15 cellular contexts compared by ENCODE assay signal in genomic region chr4:186878203-186878800, GRCh38.
DNase-seq lines count a peak whose midpoint lies in the region; ATAC-seq and TF ChIP-seq lines count a peak whose summit lies in the region.
"Had no signal": no experiment of that assay in that cellular context is flagged by ENCODE, and none has a peak within 500 bp of the region (broad histone marks: within the 10 kb centered on the region; RNA-seq: fewer than 3 reads in every experiment).

No MANE protein-coding gene starts in this region.

- no peak for TF ChIP-seq POLR2A in esophagus muscularis mucosa (IDR thresholded peaks at IDR 0.05; ENCODE audit: low read depth)

- no peak for TF ChIP-seq EP300 in esophagus muscularis mucosa (IDR thresholded peaks at IDR 0.05)

- peaks cover 7% of the 10 kb centered on the region for H3K36me3 Mint-ChIP-seq in HFFc6 (ENCODE audit: low read depth)
- H3K36me3 Mint-ChIP-seq: T-cell had no signal

- peaks cover 0 to under 1% (median 0%) of the 10 kb centered on the region in 4 donors for H3K9me3 ChIP-seq in esophagus muscularis mucosa

- WGBS in esophagus muscularis mucosa: 85% methylated on average over 2 of the region's 2 CpGs

- H3K9me3 Mint-ChIP-seq in HFFc6: peaks cover 9% of the 10 kb centered on the region

- peak; percentile 67 for DNase-seq in EH (ENCODE audit: low read depth)
- DNase-seq in HFFc6: peak; percentile 14
- DNase-seq in esophagus muscularis mucosa (ENCODE audit: extremely low spot score): peak; percentile 8
- DNase-seq in pons (ENCODE audit: low spot score): peak; percentile 8
- no peak for DNase-seq in Right ventricle myocardium inferior (ENCODE audit: missing footprints)
- DNase-seq: NCI-H1417; NCI-H1930; NCI-H526 treated with DMSO at 0.1 percent for 48 hours; NK-92 treated with Interleukin-12 subunit alpha and Interleukin-12 subunit beta, amount 100 ng/mL, for 24 hours; SHP77 treated with DMSO at 0.1 percent for 48 hours; T-cell had no signal

- TF ChIP-seq CTCF in HFFc6 (IDR thresholded peaks at IDR 0.05) (no peak), esophagus muscularis mucosa (IDR thresholded peaks at IDR 0.05) (no peak)

- no peak overlapping the region for H3K4me3 ChIP-seq in esophagus muscularis mucosa

- H3K4me3 Mint-ChIP-seq in HFFc6: no peak overlapping the region
- H3K4me3 Mint-ChIP-seq: T-cell had no signal

- H3K4me1 Mint-ChIP-seq in HFFc6 (ENCODE audit: low read depth): peaks cover 37% of the 10 kb centered on the region
- H3K4me1 Mint-ChIP-seq: T-cell had no signal

- no peaks in the 10 kb centered on the region for H3K27me3 Mint-ChIP-seq in HFFc6 (ENCODE audit: insufficient read depth)
- H3K27me3 Mint-ChIP-seq: T-cell had no signal

- H3K36me3 ChIP-seq in esophagus muscularis mucosa: no peaks in the 10 kb centered on the region

- ATAC-seq in GM19035 (IDR thresholded peaks at IDR 0.05; ENCODE audit: unreplicated experiment): no peak
- ATAC-seq in Right ventricle myocardium inferior: no peak
- ATAC-seq in HG03457 (IDR thresholded peaks at IDR 0.05; ENCODE audit: unreplicated experiment): no peak
- ATAC-seq: SK-N-SH treated with all-trans-retinoic acid at 6 μM for 48 hours, T-cell had no signal

- intact Hi-C loops in esophagus muscularis mucosa (cut with DNase I): no loop called here
- intact Hi-C loops in Right ventricle myocardium inferior (cut with DNase I): no loop called here

- H3K27ac ChIP-seq in esophagus muscularis mucosa (replicated peaks in 1 of 4): no peak overlapping the region
- H3K27ac ChIP-seq: HL-60 had no signal

- no peaks in the 10 kb centered on the region for H3K27me3 ChIP-seq in esophagus muscularis mucosa

- no peaks in the 10 kb centered on the region for H3K4me1 ChIP-seq in esophagus muscularis mucosa

- no peak overlapping the region for H3K27ac Mint-ChIP-seq in HFFc6
- H3K27ac Mint-ChIP-seq: T-cell had no signal
